In genomic region chr12:102814691-102815367, GRCh38 we compare ENCODE assay signal across 13 cellular contexts.
DNase-seq lines count a peak whose midpoint lies in the region; ATAC-seq, FAIRE-seq and TF ChIP-seq lines count a peak whose summit lies in the region.
"Had no signal": no experiment of that assay in that cellular context is flagged by ENCODE, and none has a peak within 500 bp of the region (broad histone marks: within the 10 kb centered on the region; RNA-seq: fewer than 3 reads in every experiment).

No MANE protein-coding gene starts in this region.

- peak overlapping the region in 3 of 4 donors; percentile 10 to 51 (median 50) for H3K27ac ChIP-seq in gastroesophageal sphincter
- H3K27ac ChIP-seq in parathyroid adenoma, result peak overlapping the region; percentile 8
- peak overlapping the region in 3 of 4 donors; percentile 13 to 76 (median 55) for H3K27ac ChIP-seq in tibial nerve
- peak overlapping the region in 1 of 2 donors; percentile 58 for H3K27ac ChIP-seq in small intestine (ENCODE audit: low read depth in 1 of 2, low read length in 1 of 2)
- H3K27ac ChIP-seq: A549, BLaER1 had no signal

- WGBS in gastroesophageal sphincter (ENCODE audit: low coverage in 1 of 2), 2 donors, result 37 to 61% methylated on average over 2 of the region's 2 CpGs
- WGBS in tibial nerve, 2 donors, result 64 to 75% methylated on average over 2 of the region's 2 CpGs
- WGBS in small intestine, 3 donors, result 51 to 63% (median 53%) methylated on average over 2 of the region's 2 CpGs

- TF ChIP-seq POLR2A in gastroesophageal sphincter (IDR thresholded peaks at IDR 0.05) (no peak), tibial nerve (IDR thresholded peaks at IDR 0.05) (no peak)

- H3K36me3 ChIP-seq in adipocyte (ENCODE audit: control insufficient read depth, insufficient read depth, low read length, severe bottlenecking) (no peaks in the 10 kb centered on the region), gastroesophageal sphincter (no peaks in the 10 kb centered on the region), parathyroid adenoma (ENCODE audit: control insufficient read depth, insufficient read depth, low read length) (no peaks in the 10 kb centered on the region), tibial nerve (no peaks in the 10 kb centered on the region), H7 (replicated peaks; ENCODE audit: control insufficient read depth, insufficient read depth, low read length) (no peaks in the 10 kb centered on the region), small intestine (ENCODE audit: control insufficient read depth in 2 of 2, insufficient read depth in 2 of 2, low read length in 2 of 2) (no peaks in the 10 kb centered on the region)
- H3K36me3 ChIP-seq: BLaER1 had no signal

- no peak overlapping the region for H2AFZ ChIP-seq in parathyroid adenoma

- peak; percentile 88 for ATAC-seq in gastroesophageal sphincter
- ATAC-seq: A549 had no signal

- H3K4me2 ChIP-seq in parathyroid adenoma (ENCODE audit: low read length), result no peak overlapping the region
- H3K4me2 ChIP-seq: A549, BLaER1 had no signal

- DNase-seq in adipocyte (ENCODE audit: low read depth) (peak; percentile 13), tibial nerve (ENCODE audit: low spot score in 2 of 2) (peak in 1 of 2 donors; percentile 51), H7 (no peak), small intestine (no peak), ureter (ENCODE audit: low spot score) (no peak)
- DNase-seq: CD8-positive, alpha-beta memory T cell; DMS53; GF-D8; IMR-90 had no signal

- H3K4me3 ChIP-seq in adipocyte (ENCODE audit: low read length) (peak overlapping the region; percentile 51), gastroesophageal sphincter (no peak overlapping the region), parathyroid adenoma (ENCODE audit: low read depth, low read length) (no peak overlapping the region), tibial nerve (no peak overlapping the region), H7 (ENCODE audit: insufficient read depth, low read depth, low read length) (no peak overlapping the region), small intestine (ENCODE audit: low read depth in 1 of 2, low read length in 2 of 2) (no peak overlapping the region)
- H3K4me3 ChIP-seq: A549, BLaER1 had no signal

- no peaks in the 10 kb centered on the region for H3K79me2 ChIP-seq in parathyroid adenoma

- H3K27me3 ChIP-seq in adipocyte (replicated peaks; ENCODE audit: control insufficient read depth, insufficient read depth, low read length), result no peaks in the 10 kb centered on the region
- peaks cover 34% of the 10 kb centered on the region for H3K27me3 ChIP-seq in gastroesophageal sphincter
- H3K27me3 ChIP-seq in parathyroid adenoma (ENCODE audit: control insufficient read depth, insufficient read depth, low read length), result no peaks in the 10 kb centered on the region
- no peaks in the 10 kb centered on the region for H3K27me3 ChIP-seq in tibial nerve
- H3K27me3 ChIP-seq in H7 (ENCODE audit: control insufficient read depth, insufficient read depth, low read length), result no peaks in the 10 kb centered on the region; the same call in 1 of the 2 replicates
- H3K27me3 ChIP-seq in small intestine (ENCODE audit: control insufficient read depth in 2 of 2, insufficient read depth in 2 of 2, low read length in 2 of 2), result no peaks in the 10 kb centered on the region
- H3K27me3 ChIP-seq: BLaER1 had no signal

- TF ChIP-seq CTCF in gastroesophageal sphincter (IDR thresholded peaks at IDR 0.05) (no peak), parathyroid adenoma (IDR thresholded peaks at IDR 0.05) (no peak), tibial nerve (IDR thresholded peaks at IDR 0.05) (no peak)

- TF ChIP-seq EP300 in gastroesophageal sphincter (IDR thresholded peaks at IDR 0.05), result no peak
- peak; percentile 30 to 97 for TF ChIP-seq EP300 in tibial nerve (IDR thresholded peaks at IDR 0.05)

- H3K9ac ChIP-seq in adipocyte (ENCODE audit: low read length) (peak overlapping the region; percentile 79), parathyroid adenoma (no peak overlapping the region)
- H3K9ac ChIP-seq: BLaER1 had no signal

- no peak for FAIRE-seq in small intestine (lab: Jason Lieb, UNC)
- FAIRE-seq: A549 had no signal

- H3K4me1 ChIP-seq in adipocyte (ENCODE audit: control insufficient read depth, insufficient read depth, low read length), result peaks cover 42% of the 10 kb centered on the region
- no peaks in the 10 kb centered on the region for H3K4me1 ChIP-seq in gastroesophageal sphincter
- H3K4me1 ChIP-seq in parathyroid adenoma, result no peaks in the 10 kb centered on the region
- peaks cover 0 to 15% (median 1%) of the 10 kb centered on the region in 4 donors for H3K4me1 ChIP-seq in tibial nerve
- no peaks in the 10 kb centered on the region for H3K4me1 ChIP-seq in small intestine (ENCODE audit: control insufficient read depth in 2 of 2, insufficient read depth in 1 of 2, low read depth in 1 of 2, low read length in 1 of 2)
- H3K4me1 ChIP-seq: A549, BLaER1 had no signal

- H3K9me3 ChIP-seq in adipocyte (ENCODE audit: control insufficient read depth, low read length) (no peaks in the 10 kb centered on the region), gastroesophageal sphincter (no peaks in the 10 kb centered on the region), parathyroid adenoma (ENCODE audit: control insufficient read depth, low read length) (no peaks in the 10 kb centered on the region), tibial nerve (no peaks in the 10 kb centered on the region), small intestine (ENCODE audit: control insufficient read depth, low read depth) (no peaks in the 10 kb centered on the region)
- H3K9me3 ChIP-seq: A549, BLaER1 had no signal
